30 cellular contexts compared by ENCODE assay signal in genomic region chr13:25132984-25133383, GRCh38. TPM values are rescaled to one million over a fixed set of nuclear protein-coding genes. Genes with fewer than 3 reads are reported as not detected.
"Had no signal": no experiment of that assay in that cellular context is flagged by ENCODE, and none has a peak within 500 bp of the region (broad histone marks: within the 10 kb centered on the region; RNA-seq: fewer than 3 reads in every experiment).

No MANE protein-coding gene starts in this region.

- H3K36me3 Mint-ChIP-seq: activated naive CD8-positive, alpha-beta T cell had no signal

- H3K4me1 Mint-ChIP-seq: activated CD4-positive, alpha-beta memory T cell treated with anti-CD3 and anti-CD28 coated beads, Interleukin-2, amount 10 ng/mL, durations not matched to agents 7 days and 5 days; activated CD4-positive, alpha-beta T cell treated with anti-CD3 and anti-CD28 coated beads, Interleukin-2, amount 10 ng/mL, durations not matched to agents 7 days and 5 days; activated T-helper 17 cell treated with anti-CD3 and anti-CD28 coated beads, Interleukin-2, amount 50 U/mL, for 72 hours had no signal

- H3K4me3 ChIP-seq: body of pancreas, breast epithelium, cardiac muscle cell, colonic mucosa, esophagus squamous epithelium, gastroesophageal sphincter, heart right ventricle, hepatocyte had no signal

- H3K9me3 Mint-ChIP-seq: activated CD4-positive, alpha-beta memory T cell treated with anti-CD3 and anti-CD28 coated beads, Interleukin-2, amount 10 ng/mL, durations not matched to agents 7 days and 5 days; activated CD4-positive, alpha-beta T cell treated with anti-CD3 and anti-CD28 coated beads, Interleukin-2, amount 10 ng/mL, durations not matched to agents 7 days and 5 days had no signal

- H3K4me3 Mint-ChIP-seq: activated CD4-positive, alpha-beta memory T cell treated with anti-CD3 and anti-CD28 coated beads, Interleukin-2, amount 10 ng/mL, durations not matched to agents 7 days and 5 days; activated CD4-positive, alpha-beta T cell treated with anti-CD3 and anti-CD28 coated beads, Interleukin-2, amount 10 ng/mL, durations not matched to agents 7 days and 5 days; activated naive CD8-positive, alpha-beta T cell; activated T-cell treated with anti-CD3 and anti-CD28 coated beads, Interleukin-2, amount 50 U/mL, for 4 hours; activated T-helper 17 cell treated with anti-CD3 and anti-CD28 coated beads, Interleukin-2, amount 50 U/mL, for 72 hours had no signal

- DNase-seq: activated CD4-positive, alpha-beta memory T cell treated with anti-CD3 and anti-CD28 coated beads, Interleukin-2, amount 10 ng/mL, durations not matched to agents 7 days and 5 days; activated CD4-positive, alpha-beta T cell treated with anti-CD3 and anti-CD28 coated beads for 4 hours; activated CD4-positive, alpha-beta T cell treated with anti-CD3 and anti-CD28 coated beads, Interleukin-2, amount 10 ng/mL, durations not matched to agents 7 days and 5 days; activated CD4-positive, alpha-beta T cell treated with anti-CD3 and anti-CD28 coated beads, Interleukin-2, amount 50 U/mL, for 4 hours; activated CD4-positive, CD25-positive, alpha-beta regulatory T cell; activated CD4-positive, CD25-positive, alpha-beta regulatory T cell treated with anti-CD3 and anti-CD28 coated beads, Interleukin-2, amount 50 U/mL, for 72 hours; activated effector memory CD4-positive, alpha-beta T cell treated with Interleukin-2 at 50 U/mL for 16 hours; activated gamma-delta T cell treated with Interleukin-2 at 50 U/mL for 16 hours; activated naive CD4-positive, alpha-beta T cell treated with anti-CD3 and anti-CD28 coated beads, Interleukin-2, amount 50 U/mL, for 16 hours; activated naive CD4-positive, alpha-beta T cell treated with Interleukin-2 at 50 U/mL for 16 hours; activated T-cell treated with anti-CD3 and anti-CD28 coated beads, Interleukin-2, amount 50 U/mL, for 4 hours; amniotic stem cell; aorta; body of pancreas; central memory CD4-positive, alpha-beta T cell; cerebellar nuclear complex; colonic mucosa; effector CD8-positive, alpha-beta T cell; esophagus squamous epithelium; foreskin keratinocyte; heart right ventricle; T-helper 2 cell had no signal

- H3K27ac Mint-ChIP-seq: activated CD4-positive, alpha-beta memory T cell treated with anti-CD3 and anti-CD28 coated beads, Interleukin-2, amount 10 ng/mL, durations not matched to agents 7 days and 5 days; activated CD4-positive, alpha-beta T cell treated with anti-CD3 and anti-CD28 coated beads, Interleukin-2, amount 10 ng/mL, durations not matched to agents 7 days and 5 days; activated naive CD8-positive, alpha-beta T cell; activated T-helper 17 cell treated with anti-CD3 and anti-CD28 coated beads, Interleukin-2, amount 50 U/mL, for 72 hours had no signal

- ATAC-seq: activated T-cell treated with anti-CD3 and anti-CD28 coated beads, Interleukin-2, amount 50 U/mL, for 4 hours; activated T-helper 17 cell treated with anti-CD3 and anti-CD28 coated beads, Interleukin-2, amount 50 U/mL, for 72 hours; body of pancreas; foreskin keratinocyte; gastroesophageal sphincter; heart right ventricle had no signal

RNA-seq across cellular contexts. Expression of gene PABPC3, which starts 37.0 kb away (rescaled TPM):
- polyA plus RNA-seq: cardiac muscle cell had no signal

RNA-seq across cellular contexts. Expression of gene AMER2, which starts 39.1 kb away (rescaled TPM):
- polyA plus RNA-seq: endothelial cell of umbilical vein, esophagus, foreskin keratinocyte, heart right ventricle had no signal
